In genomic region chr22:32237905-32238304, GRCh38 we compare ENCODE assay signal across 33 cellular contexts. TPM values are rescaled to one million over a fixed set of nuclear protein-coding genes. Genes with fewer than 3 reads are reported as not detected.
DNase-seq lines count a peak whose midpoint lies in the region; ATAC-seq lines count a peak whose summit lies in the region.
"Had no signal": no experiment of that assay in that cellular context is flagged by ENCODE, and none has a peak within 500 bp of the region (broad histone marks: within the 10 kb centered on the region; RNA-seq: fewer than 3 reads in every experiment).

No MANE protein-coding gene starts in this region.

- no peak overlapping the region for H4K8ac ChIP-seq in trophoblast cell (ENCODE audit: low read depth, low read length)

- no CpG with 5 or more reads among the region's 1 CpG for WGBS in trophoblast cell (ENCODE audit: extremely low coverage, insufficient coverage, insufficient read length)

- H3K79me2 ChIP-seq in trophoblast cell (ENCODE audit: control insufficient read depth, insufficient read depth, low read length, poor library complexity) = no peaks in the 10 kb centered on the region

- H3K4me2 ChIP-seq in trophoblast cell (ENCODE audit: low read length) = no peak overlapping the region
- H3K4me2 ChIP-seq: A549, SK-N-SH, smooth muscle cell had no signal

- H3K36me3 Mint-ChIP-seq in natural killer cell treated with Interleukin-12 subunit alpha and Interleukin-12 subunit beta and Interleukin-15 and Interleukin-18, amount 100 ng/mL, for 72 hours = no peaks in the 10 kb centered on the region
- no peaks in the 10 kb centered on the region for H3K36me3 Mint-ChIP-seq in activated T-cell treated with anti-CD3 and anti-CD28 coated beads, Interleukin-2, amount 50 U/mL, for 4 hours (ENCODE audit: insufficient read depth)
- H3K36me3 Mint-ChIP-seq in activated naive CD8-positive, alpha-beta T cell treated with anti-CD3 and anti-CD28 coated beads for 36 hours = no peaks in the 10 kb centered on the region
- H3K36me3 Mint-ChIP-seq: activated naive CD8-positive, alpha-beta T cell treated with anti-CD3 and anti-CD28 coated beads, Interleukin-2, amount 10 ng/mL, durations not matched to agents 7 days and 5 days; CD8-positive, alpha-beta T cell had no signal

- H3K27ac ChIP-seq in trophoblast cell (ENCODE audit: low read depth, low read length) = no peak overlapping the region
- H3K27ac ChIP-seq: A549, heart left ventricle, tibial nerve had no signal

- H3K9me3 Mint-ChIP-seq in natural killer cell treated with Interleukin-12 subunit alpha and Interleukin-12 subunit beta and Interleukin-15 and Interleukin-18, amount 100 ng/mL, for 72 hours = no peaks in the 10 kb centered on the region
- no peaks in the 10 kb centered on the region for H3K9me3 Mint-ChIP-seq in activated T-cell treated with anti-CD3 and anti-CD28 coated beads, Interleukin-2, amount 50 U/mL, for 4 hours
- no peaks in the 10 kb centered on the region for H3K9me3 Mint-ChIP-seq in activated naive CD8-positive, alpha-beta T cell treated with anti-CD3 and anti-CD28 coated beads for 36 hours
- H3K9me3 Mint-ChIP-seq: activated naive CD8-positive, alpha-beta T cell treated with anti-CD3 and anti-CD28 coated beads, Interleukin-2, amount 10 ng/mL, durations not matched to agents 7 days and 5 days; CD8-positive, alpha-beta T cell; endodermal cell; H9; nephron progenitor cell had no signal

- no peak overlapping the region for H3K14ac ChIP-seq in trophoblast cell (ENCODE audit: low read length)

- H3K9ac ChIP-seq in trophoblast cell (ENCODE audit: low read length) = no peak overlapping the region
- H3K9ac ChIP-seq: SK-N-SH had no signal

- no peak for ATAC-seq in natural killer cell treated with Interleukin-12 subunit alpha and Interleukin-12 subunit beta and Interleukin-15 and Interleukin-18, amount 100 ng/mL, for 72 hours
- ATAC-seq in activated T-cell treated with anti-CD3 and anti-CD28 coated beads, Interleukin-2, amount 50 U/mL, for 4 hours = no peak
- ATAC-seq: A549; CD8-positive, alpha-beta T cell; esophagus mucosa; heart left ventricle; T-helper 17 cell had no signal

- no peak overlapping the region for H4K12ac ChIP-seq in trophoblast cell (ENCODE audit: low read depth, low read length)

- H3K4me3 ChIP-seq in trophoblast cell (ENCODE audit: low read depth, low read length) = no peak overlapping the region
- H3K4me3 ChIP-seq: A549, heart left ventricle, lung, smooth muscle cell, tibial nerve had no signal

- H3K27ac Mint-ChIP-seq in natural killer cell treated with Interleukin-12 subunit alpha and Interleukin-12 subunit beta and Interleukin-15 and Interleukin-18, amount 100 ng/mL, for 72 hours = no peak overlapping the region
- H3K27ac Mint-ChIP-seq in activated naive CD8-positive, alpha-beta T cell treated with anti-CD3 and anti-CD28 coated beads for 36 hours = no peak overlapping the region
- H3K27ac Mint-ChIP-seq: activated naive CD8-positive, alpha-beta T cell treated with anti-CD3 and anti-CD28 coated beads, Interleukin-2, amount 10 ng/mL, durations not matched to agents 7 days and 5 days; CD8-positive, alpha-beta T cell; endodermal cell; H9; nephron progenitor cell; T-helper 17 cell had no signal

- H3K27me3 ChIP-seq in trophoblast cell (ENCODE audit: insufficient read depth, low read length) = no peaks in the 10 kb centered on the region
- H3K27me3 ChIP-seq: tibial nerve had no signal

- no peak overlapping the region for H3K18ac ChIP-seq in trophoblast cell (ENCODE audit: low read length)

- DNase-seq in NCI-H187 treated with DMSO at 0.1 percent for 48 hours (lab: John Stamatoyannopoulos, UW) = peak; percentile 2
- no peak for DNase-seq in NCI-H187 (lab: John Stamatoyannopoulos, UW)
- peak; percentile 19 for DNase-seq in NCI-H2081 treated with DMSO at 0.1 percent for 48 hours (lab: John Stamatoyannopoulos, UW)
- peak; percentile 67 for DNase-seq in NCI-H69 (lab: John Stamatoyannopoulos, UW)
- peak; percentile 64 to 74 for DNase-seq in trophoblast cell
- no peak for DNase-seq in natural killer cell treated with Interleukin-12 subunit alpha and Interleukin-12 subunit beta and Interleukin-15 and Interleukin-18, amount 100 ng/mL, for 72 hours (ENCODE audit: low spot score)
- DNase-seq in activated T-cell treated with anti-CD3 and anti-CD28 coated beads, Interleukin-2, amount 50 U/mL, for 4 hours = no peak
- no peak for DNase-seq in activated naive CD8-positive, alpha-beta T cell treated with anti-CD3 and anti-CD28 coated beads for 36 hours
- DNase-seq: activated CD4-positive, alpha-beta T cell treated with anti-CD3 and anti-CD28 coated beads for 1 hour; activated effector memory CD4-positive, alpha-beta T cell treated with anti-CD3 and anti-CD28 coated beads, Interleukin-2, amount 50 U/mL, for 16 hours; activated naive CD8-positive, alpha-beta T cell treated with anti-CD3 and anti-CD28 coated beads, Interleukin-2, amount 10 ng/mL, durations not matched to agents 7 days and 5 days; activated T-cell treated with anti-CD3 and anti-CD28 coated beads for 4 hours; caudate nucleus; CD8-positive, alpha-beta T cell; cortex of kidney; DND-41; endodermal cell; foreskin fibroblast; H9; heart left ventricle; NCI-H524 treated with DMSO at 0.1 percent for 48 hours; nephron progenitor cell; OCI-M1; SK-N-SH; stimulated activated CD4-positive, alpha-beta T cell treated with anti-CD3 and anti-CD28 coated beads, Interleukin-1b, Interleukin-23, amount 100 ng/mL, for 48 hours; T-helper 17 cell had no signal

- no peak overlapping the region for H2BK5ac ChIP-seq in trophoblast cell (ENCODE audit: low read depth, low read length, poor library complexity)

- H3K9me3 ChIP-seq in trophoblast cell (ENCODE audit: insufficient read depth, low read depth, low read length) = no peaks in the 10 kb centered on the region
- H3K9me3 ChIP-seq: A549, heart left ventricle, SK-N-SH, tibial nerve had no signal

- H2BK120ac ChIP-seq in trophoblast cell (ENCODE audit: insufficient read depth, low read length, poor library complexity) = no peak overlapping the region

- H2AFZ ChIP-seq in trophoblast cell (ENCODE audit: insufficient read depth, low read length, poor library complexity) = no peak overlapping the region

- peaks cover 36 to 57% of the 10 kb centered on the region in 2 donors for H3K27me3 Mint-ChIP-seq in natural killer cell treated with Interleukin-12 subunit alpha and Interleukin-12 subunit beta and Interleukin-15 and Interleukin-18, amount 100 ng/mL, for 72 hours
- H3K27me3 Mint-ChIP-seq in activated T-cell treated with anti-CD3 and anti-CD28 coated beads, Interleukin-2, amount 50 U/mL, for 4 hours (ENCODE audit: low read depth) = peaks cover 30% of the 10 kb centered on the region
- H3K27me3 Mint-ChIP-seq in activated naive CD8-positive, alpha-beta T cell treated with anti-CD3 and anti-CD28 coated beads for 36 hours = peaks cover 4% of the 10 kb centered on the region

- no peaks in the 10 kb centered on the region for H3K4me1 ChIP-seq in trophoblast cell (ENCODE audit: control insufficient read depth in 1 of 2, insufficient read depth in 2 of 2, low read length in 2 of 2)
- H3K4me1 ChIP-seq: A549, heart left ventricle, tibial nerve had no signal

- H2BK12ac ChIP-seq in trophoblast cell (ENCODE audit: low read length) = no peak overlapping the region

- H3K79me1 ChIP-seq in trophoblast cell (ENCODE audit: low read length) = no peaks in the 10 kb centered on the region

- H3K36me3 ChIP-seq in trophoblast cell (ENCODE audit: control insufficient read depth in 1 of 2, insufficient read depth in 2 of 2, low read length in 2 of 2) = no peaks in the 10 kb centered on the region
- H3K36me3 ChIP-seq: heart left ventricle, tibial nerve had no signal

- H3K4me1 Mint-ChIP-seq in natural killer cell treated with Interleukin-12 subunit alpha and Interleukin-12 subunit beta and Interleukin-15 and Interleukin-18, amount 100 ng/mL, for 72 hours (ENCODE audit: low read depth in 2 of 2) = no peaks in the 10 kb centered on the region
- no peaks in the 10 kb centered on the region for H3K4me1 Mint-ChIP-seq in activated T-cell treated with anti-CD3 and anti-CD28 coated beads, Interleukin-2, amount 50 U/mL, for 4 hours (ENCODE audit: low read depth)
- H3K4me1 Mint-ChIP-seq in activated naive CD8-positive, alpha-beta T cell treated with anti-CD3 and anti-CD28 coated beads for 36 hours = no peaks in the 10 kb centered on the region
- H3K4me1 Mint-ChIP-seq: activated naive CD8-positive, alpha-beta T cell treated with anti-CD3 and anti-CD28 coated beads, Interleukin-2, amount 10 ng/mL, durations not matched to agents 7 days and 5 days; endodermal cell; T-helper 17 cell had no signal

- H3K4me3 Mint-ChIP-seq in natural killer cell treated with Interleukin-12 subunit alpha and Interleukin-12 subunit beta and Interleukin-15 and Interleukin-18, amount 100 ng/mL, for 72 hours = no peak overlapping the region
- no peak overlapping the region for H3K4me3 Mint-ChIP-seq in activated T-cell treated with anti-CD3 and anti-CD28 coated beads, Interleukin-2, amount 50 U/mL, for 4 hours
- no peak overlapping the region for H3K4me3 Mint-ChIP-seq in activated naive CD8-positive, alpha-beta T cell treated with anti-CD3 and anti-CD28 coated beads for 36 hours
- H3K4me3 Mint-ChIP-seq: activated naive CD8-positive, alpha-beta T cell treated with anti-CD3 and anti-CD28 coated beads, Interleukin-2, amount 10 ng/mL, durations not matched to agents 7 days and 5 days; CD8-positive, alpha-beta T cell; endodermal cell; H9; nephron progenitor cell; T-helper 17 cell had no signal

- no peak overlapping the region for H2AK5ac ChIP-seq in trophoblast cell (ENCODE audit: low read length)

- H4K91ac ChIP-seq in trophoblast cell (ENCODE audit: low read depth, low read length) = no peak overlapping the region

- no peak overlapping the region for H3K23ac ChIP-seq in trophoblast cell (ENCODE audit: low read length)

- no peak overlapping the region for H3K4ac ChIP-seq in trophoblast cell (ENCODE audit: low read depth, low read length)

RNA-seq across cellular contexts. Expression of gene SLC5A4, which starts 17.2 kb away (rescaled TPM):
- polyA plus RNA-seq in trophoblast cell (2013) = not detected in 2 replicates
- not detected for total RNA-seq in natural killer cell treated with Interleukin-12 subunit alpha and Interleukin-12 subunit beta and Interleukin-15 and Interleukin-18, amount 100 ng/mL, for 72 hours
- total RNA-seq in activated T-cell treated with anti-CD3 and anti-CD28 coated beads, Interleukin-2, amount 50 U/mL, for 4 hours = not detected
- total RNA-seq in activated naive CD8-positive, alpha-beta T cell treated with anti-CD3 and anti-CD28 coated beads for 36 hours = not detected
- total RNA-seq: activated naive CD8-positive, alpha-beta T cell treated with anti-CD3 and anti-CD28 coated beads, Interleukin-2, amount 10 ng/mL, durations not matched to agents 7 days and 5 days; CD8-positive, alpha-beta T cell; endodermal cell; H9; osteocyte; smooth muscle cell; T-helper 17 cell had no signal
- polyA plus RNA-seq: A549, smooth muscle cell had no signal

RNA-seq across cellular contexts. Expression of gene RFPL2, which starts 33.0 kb away (rescaled TPM):
- polyA plus RNA-seq in trophoblast cell (2013) = not detected in 2 replicates
- total RNA-seq in natural killer cell treated with Interleukin-12 subunit alpha and Interleukin-12 subunit beta and Interleukin-15 and Interleukin-18, amount 100 ng/mL, for 72 hours = not detected
- total RNA-seq in activated T-cell treated with anti-CD3 and anti-CD28 coated beads, Interleukin-2, amount 50 U/mL, for 4 hours = not detected
- total RNA-seq in activated naive CD8-positive, alpha-beta T cell treated with anti-CD3 and anti-CD28 coated beads for 36 hours = not detected
- total RNA-seq: activated naive CD8-positive, alpha-beta T cell treated with anti-CD3 and anti-CD28 coated beads, Interleukin-2, amount 10 ng/mL, durations not matched to agents 7 days and 5 days; CD8-positive, alpha-beta T cell; esophagus mucosa; H9; heart left ventricle; kidney epithelial cell; lung; osteocyte; smooth muscle cell; tibial nerve had no signal
- polyA plus RNA-seq: heart left ventricle, smooth muscle cell had no signal

Comparison
In these comparisons a context has a peak if more than half of its experiments do, and no peak if none do; other contexts are left out.
1. DNase-seq: peak in NCI-H187 treated with DMSO at 0.1 percent for 48 hours (single experiment), NCI-H2081 treated with DMSO at 0.1 percent for 48 hours (single experiment), NCI-H69 (single experiment) and trophoblast cell (2 of 2); none in NCI-H187 (0 of 2), natural killer cell treated with Interleukin-12 subunit alpha and Interleukin-12 subunit beta and Interleukin-15 and Interleukin-18, amount 100 ng/mL, for 72 hours (single experiment), activated T-cell treated with anti-CD3 and anti-CD28 coated beads, Interleukin-2, amount 50 U/mL, for 4 hours (single experiment) and activated naive CD8-positive, alpha-beta T cell treated with anti-CD3 and anti-CD28 coated beads for 36 hours (single experiment).